Comparison of ENCODE assay signal across 12 cellular contexts in the genomic region with DNA sequence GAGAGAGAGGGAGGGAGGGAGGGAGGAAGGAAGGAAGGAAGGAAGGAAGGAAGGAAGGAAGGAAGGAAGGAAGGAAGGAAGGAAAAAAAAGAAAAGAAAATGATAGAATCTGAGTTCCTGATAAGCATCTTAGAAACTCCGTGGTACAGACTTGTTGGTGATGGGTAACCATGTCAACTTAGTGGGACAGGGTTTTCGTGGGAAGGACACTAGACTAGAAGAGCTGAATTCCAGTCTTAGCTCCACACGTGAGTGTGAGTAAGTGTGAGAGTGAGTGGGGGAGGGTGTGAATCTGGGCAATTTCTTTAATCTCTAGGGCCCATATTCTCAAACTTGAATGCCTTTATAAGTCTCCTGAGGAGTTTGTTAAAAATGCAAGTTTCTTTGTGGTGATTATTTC. TPM values are rescaled to one million over a fixed set of nuclear protein-coding genes. Genes with fewer than 3 reads are reported as not detected.
"Had no signal": no experiment of that assay in that cellular context is flagged by ENCODE, and none has a peak within 500 bp of the region (broad histone marks: within the 10 kb centered on the region; RNA-seq: fewer than 3 reads in every experiment).

No MANE protein-coding gene starts in this region.

- FAIRE-seq: HepG2 had no signal

- H3K9ac ChIP-seq: KMS-11 had no signal

- ATAC-seq: HCT116, HepG2 had no signal

- H2AFZ ChIP-seq: GM23338 had no signal

- H3K4me2 ChIP-seq: KMS-11 had no signal

- H3K9me3 ChIP-seq: HAP-1 had no signal

- H3K27ac ChIP-seq: HL-60, KMS-11 had no signal

- H3K36me3 ChIP-seq: HAP-1 had no signal

- DNase-seq: H7, HFFc6, KBM-7 had no signal

- H3K4me3 ChIP-seq: GM23338, HAP-1 had no signal

RNA-seq across cellular contexts. Expression of a gene that starts 41.1 kb away (rescaled TPM):
- total RNA-seq: H4, HepG2, HFFc6, HT1080 had no signal
- polyA plus RNA-seq: HepG2, IgD-negative memory B cell had no signal
